12 cellular contexts compared by ENCODE assay signal in genomic region chr11:96185220-96185768, GRCh38.
DNase-seq lines count a peak whose midpoint lies in the region; ATAC-seq and TF ChIP-seq lines count a peak whose summit lies in the region.
"Had no signal": no experiment of that assay in that cellular context is flagged by ENCODE, and none has a peak within 500 bp of the region (broad histone marks: within the 10 kb centered on the region; RNA-seq: fewer than 3 reads in every experiment).

No MANE protein-coding gene starts in this region.

- H3K4me3 Mint-ChIP-seq in activated B cell treated with CpG ODN at 0.5 μM for 24 hours = peak overlapping the region; percentile 62

- peaks cover 60% of the 10 kb centered on the region for H3K4me1 Mint-ChIP-seq in activated B cell treated with CpG ODN at 0.5 μM for 24 hours

- TF ChIP-seq POLR2A in suprapubic skin (IDR thresholded peaks at IDR 0.05) = no peak

- H3K36me3 Mint-ChIP-seq in activated B cell treated with CpG ODN at 0.5 μM for 24 hours (ENCODE audit: low read depth) = no peaks in the 10 kb centered on the region

- peak overlapping the region; percentile 59 for H3K27ac Mint-ChIP-seq in activated B cell treated with CpG ODN at 0.5 μM for 24 hours
- H3K27ac Mint-ChIP-seq: activated T-helper 2 cell treated with anti-CD3 and anti-CD28 coated beads, Interferon-gamma antibody, Interleukin-2, Interleukin-4, amounts not matched to agents 10 μg/mL and 5 μg/mL and 100 μg/mL, durations not matched to agents 14 hours and 24 hours and 36 hours had no signal

- intact Hi-C loops in activated B cell treated with CpG ODN at 0.5 μM for 24 hours (cut with micrococcal nuclease) = loop anchor here (2.0 to 5.0 kb wide), 2 partner anchors 14 to 43 kb away; no protein-coding TSS in a partner anchor

- H3K4me3 ChIP-seq in suprapubic skin = no peak overlapping the region

- no peaks in the 10 kb centered on the region for H3K27me3 Mint-ChIP-seq in activated B cell treated with CpG ODN at 0.5 μM for 24 hours

- no peak overlapping the region for H3K27ac ChIP-seq in suprapubic skin

- WGBS in suprapubic skin = 86% methylated on average over 4 of the region's 4 CpGs

- ATAC-seq in GM18508 (IDR thresholded peaks at IDR 0.05; ENCODE audit: insufficient read depth, unreplicated experiment) (peak; percentile 31), GM21367 (IDR thresholded peaks at IDR 0.05; ENCODE audit: unreplicated experiment) (peak; percentile 60), HG03064 (IDR thresholded peaks at IDR 0.05; ENCODE audit: low read depth, unreplicated experiment) (peak; percentile 76), activated B cell treated with CpG ODN at 0.5 μM for 24 hours (ENCODE audit: low read depth) (peak; percentile 64)

- TF ChIP-seq CTCF in activated B cell treated with CpG ODN at 0.5 μM for 24 hours (IDR thresholded peaks at IDR 0.05) (no peak), suprapubic skin (IDR thresholded peaks at IDR 0.05) (no peak)

- POLR2A ChIA-PET in activated B cell treated with CpG ODN at 0.5 μM for 24 hours (lab: Charles Lee) = interaction anchor here (1.0 to 1.5 kb wide), 3 partner anchors 12 to 158 kb away, joined by 4 read pairs; partner anchors contain the start of gene MAML2

- H3K4me1 ChIP-seq in suprapubic skin = peaks cover 18% of the 10 kb centered on the region

- CTCF ChIA-PET in activated B cell treated with CpG ODN at 0.5 μM for 24 hours (lab: Charles Lee) = interaction anchor here (1.0 to 1.8 kb wide), 2 partner anchors 93 to 158 kb away, joined by 3 to 7 read pairs; partner anchors contain the start of gene MAML2

- DNase-seq in activated B cell treated with CpG ODN at 0.5 μM for 24 hours = peak; percentile 16
- no peak for DNase-seq in H4 (ENCODE audit: low spot score)
- DNase-seq in suprapubic skin (ENCODE audit: low spot score in 2 of 2) = no peak
- DNase-seq in NK-92 treated with Interleukin-12 subunit alpha and Interleukin-12 subunit beta, amount 100 ng/mL, for 24 hours (lab: John Stamatoyannopoulos, UW) = no peak
- no peak for DNase-seq in activated CD4-positive, alpha-beta T cell treated with anti-CD3 and anti-CD28 coated beads, Interleukin-2, amount 50 U/mL, for 1 hour
- DNase-seq: effector CD4-positive, alpha-beta T cell; islet precursor cell; NCI-H345 had no signal

- TF ChIP-seq EP300 in suprapubic skin (IDR thresholded peaks at IDR 0.05) = no peak

- H3K36me3 ChIP-seq in suprapubic skin = no peaks in the 10 kb centered on the region

- H3K9me3 Mint-ChIP-seq in activated B cell treated with CpG ODN at 0.5 μM for 24 hours = no peaks in the 10 kb centered on the region
- H3K9me3 Mint-ChIP-seq: activated T-helper 2 cell treated with anti-CD3 and anti-CD28 coated beads, Interferon-gamma antibody, Interleukin-2, Interleukin-4, amounts not matched to agents 10 μg/mL and 5 μg/mL and 100 μg/mL, durations not matched to agents 14 hours and 24 hours and 36 hours had no signal

- no peaks in the 10 kb centered on the region for H3K9me3 ChIP-seq in suprapubic skin

- H3K27me3 ChIP-seq in suprapubic skin = no peaks in the 10 kb centered on the region
